1 cellular context compared by ENCODE assay signal in genomic region chr1:43388613-43389012, GRCh38.
TF ChIP-seq lines count a peak whose summit lies in the region.

No MANE protein-coding gene starts in this region.

TF ChIP-seq in K562, 482 proteins besides CTCF, POLR2A, EP300 and RAD21:
- no peak for TF ChIP-seq RBM22 (IDR thresholded peaks at IDR 0.05; ENCODE audit: low read depth, low read length, poor library complexity, severe bottlenecking)
- peak in 1 of 2 experiments; percentile 51; a peak in 1 of 4 replicates for TF ChIP-seq HDAC1 (IDR thresholded peaks at IDR 0.05)
- no peak for TF ChIP-seq ZNF133 (CRISPR knock-in tag; IDR thresholded peaks at IDR 0.05)
- TF ChIP-seq PKNOX1 (IDR thresholded peaks at IDR 0.05) = peak; percentile 4; the same call in 1 of the 2 replicates
- peak; percentile 68 for TF ChIP-seq NFE2 (IDR thresholded peaks at IDR 0.05; ENCODE audit: low read depth)
- no peak for TF ChIP-seq HSF4 (CRISPR knock-in tag; IDR thresholded peaks at IDR 0.05; ENCODE audit: borderline replicate concordance)
- peak; percentile 79 for TF ChIP-seq ZNF316 (IDR thresholded peaks at IDR 0.05)
- TF ChIP-seq POLR2AphosphoS5 (IDR thresholded peaks at IDR 0.05; ENCODE audit: control insufficient read depth, insufficient read depth, low read depth, low read length) = no peak
- peak; percentile 10 for TF ChIP-seq TAF9B (IDR thresholded peaks at IDR 0.05; ENCODE audit: partially characterized antibody)
- 0 out of 4 replicates have a peak, but pooled peaks of 1 of the 2 experiments have one; percentile 18 for TF ChIP-seq TEAD1 (CRISPR knock-in tag; IDR thresholded peaks at IDR 0.05)
- no peak for TF ChIP-seq ZNF174 (CRISPR knock-in tag; IDR thresholded peaks at IDR 0.05)
- TF ChIP-seq MLLT1 (IDR thresholded peaks at IDR 0.05) = no peak
- no peak for TF ChIP-seq HINFP (tag; conservative IDR thresholded peaks at IDR 0.05; ENCODE audit: low read depth)
- TF ChIP-seq FUS (optimal IDR thresholded peaks at IDR 0.05; ENCODE audit: low read depth, low read length) = no peak
- TF ChIP-seq FOXA3 (CRISPR knock-in tag; conservative IDR thresholded peaks at IDR 0.05 in 1 of 2, IDR thresholded peaks at IDR 0.05 in 1 of 2) = 0 out of 4 replicates have a peak, but pooled peaks of 1 of the 2 experiments have one; percentile 1
- TF ChIP-seq STAT6 (CRISPR knock-in tag; IDR thresholded peaks at IDR 0.05) = no peak
- TF ChIP-seq MAFG (tag; conservative IDR thresholded peaks at IDR 0.05) = peak; percentile 54
- TF ChIP-seq ZNF507 (tag; conservative IDR thresholded peaks at IDR 0.05) = no peak
- no peak for TF ChIP-seq ZNF124 (CRISPR knock-in tag; IDR thresholded peaks at IDR 0.05)
- no peak for TF ChIP-seq MEF2A (IDR thresholded peaks at IDR 0.05; ENCODE audit: control insufficient read depth, low read depth, low read length)
- TF ChIP-seq SIN3A (IDR thresholded peaks at IDR 0.05; ENCODE audit: borderline replicate concordance in 2 of 2, control insufficient read depth in 1 of 2, low read depth in 2 of 2, low read length in 2 of 2) = no peak
- no peak for TF ChIP-seq ZNF217 (CRISPR knock-in tag; IDR thresholded peaks at IDR 0.05)
- no peak for TF ChIP-seq NFRKB (IDR thresholded peaks at IDR 0.05; ENCODE audit: low read depth)
- TF ChIP-seq C11orf30 (IDR thresholded peaks at IDR 0.05; ENCODE audit: low read depth) = peak; percentile 73
